Comparison of ENCODE assay signal across 11 cellular contexts in the genomic region with DNA sequence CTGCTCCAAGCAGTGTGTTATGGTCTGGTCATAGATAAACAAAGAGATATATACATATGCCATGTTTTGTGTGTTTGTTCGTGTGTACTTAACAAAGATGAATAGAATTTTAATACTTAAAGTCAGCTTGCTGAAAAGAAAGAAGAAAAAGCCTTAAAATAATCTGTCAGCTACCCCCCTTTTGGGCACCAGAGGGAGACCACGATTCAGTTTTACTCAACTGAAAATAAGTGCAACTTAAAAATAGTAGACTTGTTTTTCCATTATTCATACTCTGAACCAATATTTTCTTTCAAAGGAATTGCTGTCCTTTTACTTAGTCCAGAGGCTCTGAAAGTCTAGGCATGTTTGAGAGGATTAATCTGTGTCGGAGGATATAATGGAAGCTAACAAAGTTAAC.
DNase-seq lines count a peak whose midpoint lies in the region; ATAC-seq, FAIRE-seq and TF ChIP-seq lines count a peak whose summit lies in the region.
"Had no signal": no experiment of that assay in that cellular context is flagged by ENCODE, and none has a peak within 500 bp of the region (broad histone marks: within the 10 kb centered on the region; RNA-seq: fewer than 3 reads in every experiment).

No MANE protein-coding gene starts in this region.

- ATAC-seq in GM19395 (IDR thresholded peaks at IDR 0.05; ENCODE audit: unreplicated experiment), result peak; percentile 77

- TF ChIP-seq CTCF in fibroblast of villous mesenchyme (IDR thresholded peaks at IDR 0.05; ENCODE audit: insufficient read depth, low read depth, low read length), result peak; percentile 16

- TF ChIP-seq POLR2A in GM12892 (IDR thresholded peaks at IDR 0.05; ENCODE audit: low read depth, low read length), result no peak

- intact Hi-C loops in posterior cingulate gyrus (cut with DNase I), result no loop called here

- peak; percentile 7 for DNase-seq in COR-L47 (lab: John Stamatoyannopoulos, UW)
- peak; percentile 10 for DNase-seq in NCI-H748 treated with DMSO at 0.1 percent for 48 hours (lab: John Stamatoyannopoulos, UW)
- peak; percentile 1 for DNase-seq in fibroblast of villous mesenchyme (ENCODE audit: low read depth)
- DNase-seq in stimulated activated CD4-positive, alpha-beta T cell treated with anti-CD3 and anti-CD28 coated beads, Interleukin-1b, Interleukin-23, amount 100 ng/mL, for 48 hours, result no peak
- DNase-seq in posterior cingulate gyrus, result no peak
- no peak for DNase-seq in NCI-H1694 (lab: John Stamatoyannopoulos, UW)
- DNase-seq in GM12892 (ENCODE audit: insufficient read length), result no peak
- DNase-seq: head of caudate nucleus; NCI-H1048; stimulated activated CD8-positive, alpha-beta memory T cell treated with anti-CD3 and anti-CD28 coated beads, Interleukin-4, amount 100 ng/mL, for 48 hours had no signal

- no peak for FAIRE-seq in GM12892 (lab: Jason Lieb, UNC)

- no peak overlapping the region for H3K4me3 ChIP-seq in fibroblast of villous mesenchyme (ENCODE audit: low read depth, low read length)

Comparison
In these comparisons a context has a peak if more than half of its experiments do, and no peak if none do; other contexts are left out.
1. DNase-seq: peak in COR-L47 (single experiment), NCI-H748 treated with DMSO at 0.1 percent for 48 hours (single experiment) and fibroblast of villous mesenchyme (single experiment); none in stimulated activated CD4-positive, alpha-beta T cell treated with anti-CD3 and anti-CD28 coated beads, Interleukin-1b, Interleukin-23, amount 100 ng/mL, for 48 hours (single experiment), posterior cingulate gyrus (0 of 10), NCI-H1694 (single experiment) and GM12892 (single experiment).